Comparison of ENCODE assay signal across 1 cellular context in genomic region chr4:4870493-4871266, GRCh38.
TF ChIP-seq lines count a peak whose summit lies in the region.

No MANE protein-coding gene starts in this region.

TF ChIP-seq in A549, 52 proteins besides CTCF, POLR2A, EP300 and RAD21 (continued from another document):
- no peak for TF ChIP-seq HMGXB4 (CRISPR knock-in tag; IDR thresholded peaks at IDR 0.05; ENCODE audit: borderline replicate concordance)
- TF ChIP-seq JUN (IDR thresholded peaks at IDR 0.05) = no peak
- TF ChIP-seq ZSCAN20 (CRISPR knock-in tag; IDR thresholded peaks at IDR 0.05) = no peak
- TF ChIP-seq POLR2AphosphoS2 (conservative IDR thresholded peaks at IDR 0.05; ENCODE audit: low read length) = no peak
- TF ChIP-seq SMC3 (IDR thresholded peaks at IDR 0.05) = no peak
- no peak for TF ChIP-seq PBX3 (IDR thresholded peaks at IDR 0.05)
- TF ChIP-seq RCOR1 (IDR thresholded peaks at IDR 0.05; ENCODE audit: low read depth, low read length) = no peak
- TF ChIP-seq ESRRA (IDR thresholded peaks at IDR 0.05; ENCODE audit: borderline replicate concordance, low read length) = no peak
- TF ChIP-seq ZC3H11A (IDR thresholded peaks at IDR 0.05) = no peak
- no peak for TF ChIP-seq NR3C1 (IDR thresholded peaks at IDR 0.05)
- TF ChIP-seq CBX8 (IDR thresholded peaks at IDR 0.05) = no peak
- no peak for TF ChIP-seq BHLHE40 (IDR thresholded peaks at IDR 0.05; ENCODE audit: low read depth, low read length)
- no peak for TF ChIP-seq FOXS1 (CRISPR knock-in tag; IDR thresholded peaks at IDR 0.05)
- TF ChIP-seq MAX (IDR thresholded peaks at IDR 0.05) = no peak
- TF ChIP-seq PHF8 (IDR thresholded peaks at IDR 0.05; ENCODE audit: borderline replicate concordance, low read depth) = no peak
- TF ChIP-seq USF2 (IDR thresholded peaks at IDR 0.05) = no peak
